Comparison of ENCODE assay signal across 8 cellular contexts in genomic region chr16:89315791-89316581, GRCh38.
DNase-seq lines count a peak whose midpoint lies in the region; ATAC-seq and TF ChIP-seq lines count a peak whose summit lies in the region.

No MANE protein-coding gene starts in this region.

- H3K36me3 ChIP-seq in GM06990 (ENCODE audit: control insufficient read depth, insufficient read depth, low read length) = peaks cover 28% of the 10 kb centered on the region

- ATAC-seq in GM18867 (IDR thresholded peaks at IDR 0.05; ENCODE audit: unreplicated experiment) (no peak), GM19035 (IDR thresholded peaks at IDR 0.05; ENCODE audit: unreplicated experiment) (no peak)

- TF ChIP-seq CTCF in GM06990 (IDR thresholded peaks at IDR 0.05; ENCODE audit: insufficient read depth, low read length, poor library complexity, severe bottlenecking) = no peak

- DNase-seq in GM06990 (ENCODE audit: extremely low read depth, insufficient read length) (peak; percentile 49), NOMO-1 treated with dmso at 0.1 percent for 144 hours (lab: John Stamatoyannopoulos, UW; ENCODE audit: unreplicated experiment) (peak; percentile 28), foreskin melanocyte (peak; percentile 75), mesenteric fat pad (ENCODE audit: low spot score) (no peak)
- peak; percentile 77 for DNase-seq in activated T-cell treated with anti-CD3 and anti-CD28 coated beads, Interleukin-2, amount 50 U/mL, for 1 hour
- peak in 3 of 4 experiments; percentile 40 to 65 (median 57) for DNase-seq in stimulated activated CD4-positive, alpha-beta T cell treated with anti-CD3 and anti-CD28 coated beads, Interleukin-1b, Interleukin-23, amount 100 ng/mL, for 24 hours (ENCODE audit: low read depth in 4 of 4, low spot score in 1 of 4)

- no peaks in the 10 kb centered on the region for H3K27me3 ChIP-seq in GM06990 (replicated peaks; ENCODE audit: control insufficient read depth, insufficient read depth, low read length)

- H3K4me3 ChIP-seq in GM06990 (replicated peaks; ENCODE audit: low read depth, low read length) = no peak overlapping the region
